In the genomic region with DNA sequence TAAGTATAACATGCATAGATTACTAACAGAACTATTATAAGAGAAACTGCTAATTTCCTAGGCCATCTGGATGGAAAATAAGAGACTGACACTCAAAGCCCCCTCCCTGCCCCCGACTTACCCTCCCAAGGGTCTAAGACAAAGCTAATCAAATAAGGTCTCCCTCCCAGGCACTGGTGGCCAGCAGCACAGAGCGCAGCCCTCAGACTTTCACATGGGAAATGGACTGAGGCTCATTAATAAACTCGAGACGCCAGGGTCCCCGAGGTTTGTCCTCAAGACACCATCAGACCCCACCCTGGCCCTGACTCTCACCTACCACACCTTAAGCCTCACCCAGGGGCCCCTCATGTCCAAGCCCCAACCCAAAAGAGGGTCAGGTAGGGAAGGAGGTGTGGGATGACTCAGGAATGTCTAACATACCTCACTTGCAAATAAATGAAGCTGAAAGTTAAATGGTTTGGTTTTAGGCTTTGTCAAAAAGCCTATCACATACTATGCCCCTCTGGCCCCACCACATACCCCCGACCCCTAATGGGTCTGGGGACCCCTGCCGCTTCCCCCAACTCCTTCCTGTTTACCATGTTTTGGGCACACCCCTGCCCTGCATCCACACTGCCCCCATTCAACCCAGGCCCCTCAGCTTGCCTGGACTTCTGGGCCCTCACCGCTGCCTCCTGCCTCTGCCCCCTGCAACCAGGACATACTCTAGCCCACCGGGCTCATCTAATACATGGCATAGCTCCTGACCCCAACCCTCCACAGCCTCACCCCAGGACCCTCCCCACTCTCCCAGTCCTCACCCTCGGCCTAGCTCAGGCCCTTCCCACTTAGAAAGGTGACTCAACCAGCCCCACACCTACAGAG, we compare ENCODE assay signal across 11 cellular contexts. TPM values are rescaled to one million over a fixed set of nuclear protein-coding genes. Genes with fewer than 3 reads are reported as not detected.
A peak's percentile ranks its signal among the peaks of the same experiment; 100 is the strongest.
DNase-seq lines count a peak whose midpoint lies in the region; ATAC-seq and TF ChIP-seq lines count a peak whose summit lies in the region.
"Had no signal": no experiment of that assay in that cellular context is flagged by ENCODE, and none has a peak within 500 bp of the region (broad histone marks: within the 10 kb centered on the region; RNA-seq: fewer than 3 reads in every experiment).

No MANE protein-coding gene starts in this region.

- H3K4me3 Mint-ChIP-seq in CD8-positive, alpha-beta T cell = no peak overlapping the region
- H3K4me3 Mint-ChIP-seq in IgD-negative memory B cell (peak overlapping the region; percentile 76 to 92 (median 86)), neural crest cell (peak overlapping the region; percentile 67)
- H3K4me3 Mint-ChIP-seq in dendritic cell treated with granulocyte-macrophage colony-stimulating factor and Interleukin-4, amounts not matched to agents 40 ng/mL and 50 ng/mL, for 4 days = peak overlapping the region; percentile 70

- DNase-seq in CD8-positive, alpha-beta T cell = no peak
- DNase-seq in neural crest cell (ENCODE audit: low read depth, low spot score) (no peak), NCI-H2081 treated with DMSO at 0.1 percent for 48 hours (lab: John Stamatoyannopoulos, UW) (no peak), activated gamma-delta T cell (lab: John Stamatoyannopoulos, UW) (no peak), left colon (no peak)
- DNase-seq: DMS 273 treated with DMSO at 0.1 percent for 48 hours; NCI-H2029 treated with DMSO at 0.1 percent for 48 hours; stimulated activated CD4-positive, alpha-beta T cell treated with anti-CD3 and anti-CD28 coated beads, Interleukin-4, amount 100 ng/mL, for 24 hours had no signal

- H3K4me3 ChIP-seq in CD8-positive, alpha-beta T cell (ENCODE audit: low read depth, low read length) = no peak overlapping the region

- POLR2A ChIA-PET in CD8-positive, alpha-beta T cell (lab: Charles Lee) = no interaction called here

- H3K36me3 Mint-ChIP-seq in CD8-positive, alpha-beta T cell = peaks cover 3% of the 10 kb centered on the region
- H3K36me3 Mint-ChIP-seq in IgD-negative memory B cell (peaks cover 7% of the 10 kb centered on the region), neural crest cell (ENCODE audit: low read depth) (no peaks in the 10 kb centered on the region)
- peaks cover 33% of the 10 kb centered on the region for H3K36me3 Mint-ChIP-seq in dendritic cell treated with granulocyte-macrophage colony-stimulating factor and Interleukin-4, amounts not matched to agents 40 ng/mL and 50 ng/mL, for 4 days (ENCODE audit: low read depth)

- intact Hi-C loops in CD8-positive, alpha-beta T cell (cut with DNase I, micrococcal nuclease) = no loop called here
- intact Hi-C loops in dendritic cell treated with granulocyte-macrophage colony-stimulating factor and Interleukin-4, amounts not matched to agents 40 ng/mL and 50 ng/mL, for 4 days (cut with micrococcal nuclease) = no loop called here
- intact Hi-C loops in left colon (cut with DNase I, micrococcal nuclease) = no loop called here

- TF ChIP-seq CTCF in CD8-positive, alpha-beta T cell (IDR thresholded peaks at IDR 0.05) = no peak
- no peak for TF ChIP-seq CTCF in neural crest cell (conservative IDR thresholded peaks at IDR 0.05)

- H3K27ac Mint-ChIP-seq in CD8-positive, alpha-beta T cell = peak overlapping the region; percentile 99
- peak overlapping the region; percentile 94 to 99 (median 98) for H3K27ac Mint-ChIP-seq in IgD-negative memory B cell
- peak overlapping the region; percentile 90 for H3K27ac Mint-ChIP-seq in dendritic cell treated with granulocyte-macrophage colony-stimulating factor and Interleukin-4, amounts not matched to agents 40 ng/mL and 50 ng/mL, for 4 days
- H3K27ac Mint-ChIP-seq in neural crest cell (ENCODE audit: unreplicated experiment) = peak overlapping the region; percentile 88

- ATAC-seq in CD8-positive, alpha-beta T cell = no peak
- ATAC-seq in HG03025 (IDR thresholded peaks at IDR 0.05; ENCODE audit: low FRiP score, unreplicated experiment) = no peak
- no peak for ATAC-seq in left colon

- H3K4me1 Mint-ChIP-seq in CD8-positive, alpha-beta T cell (ENCODE audit: low read depth) = peaks cover 85% of the 10 kb centered on the region
- peaks cover 35 to 81% (median 78%) of the 10 kb centered on the region in 3 donors for H3K4me1 Mint-ChIP-seq in IgD-negative memory B cell
- peaks cover 93% of the 10 kb centered on the region for H3K4me1 Mint-ChIP-seq in dendritic cell treated with granulocyte-macrophage colony-stimulating factor and Interleukin-4, amounts not matched to agents 40 ng/mL and 50 ng/mL, for 4 days (ENCODE audit: low read depth)
- H3K4me1 Mint-ChIP-seq in neural crest cell = peaks cover 61% of the 10 kb centered on the region

- no peaks in the 10 kb centered on the region for H3K27me3 ChIP-seq in CD8-positive, alpha-beta T cell (ENCODE audit: insufficient read depth, low read length)

- H3K9me3 ChIP-seq in CD8-positive, alpha-beta T cell (ENCODE audit: low read length) = no peaks in the 10 kb centered on the region

- peaks cover 78% of the 10 kb centered on the region for H3K4me1 ChIP-seq in CD8-positive, alpha-beta T cell (ENCODE audit: insufficient read depth, low read length)

- H3K27me3 Mint-ChIP-seq in CD8-positive, alpha-beta T cell (ENCODE audit: low read depth) = no peaks in the 10 kb centered on the region
- H3K27me3 Mint-ChIP-seq in IgD-negative memory B cell = no peaks in the 10 kb centered on the region
- H3K27me3 Mint-ChIP-seq in dendritic cell treated with granulocyte-macrophage colony-stimulating factor and Interleukin-4, amounts not matched to agents 40 ng/mL and 50 ng/mL, for 4 days = no peaks in the 10 kb centered on the region
- no peaks in the 10 kb centered on the region for H3K27me3 Mint-ChIP-seq in neural crest cell (ENCODE audit: low read depth)

- no peaks in the 10 kb centered on the region for H3K9me3 Mint-ChIP-seq in CD8-positive, alpha-beta T cell
- H3K9me3 Mint-ChIP-seq in IgD-negative memory B cell (no peaks in the 10 kb centered on the region), neural crest cell (no peaks in the 10 kb centered on the region)
- no peaks in the 10 kb centered on the region for H3K9me3 Mint-ChIP-seq in dendritic cell treated with granulocyte-macrophage colony-stimulating factor and Interleukin-4, amounts not matched to agents 40 ng/mL and 50 ng/mL, for 4 days

- CTCF ChIA-PET in CD8-positive, alpha-beta T cell (lab: Charles Lee) = interaction anchor here (0.8 to 2.2 kb wide), 3 partner anchors 10 to 57 kb away, joined by 3 to 10 read pairs (median 3); no protein-coding TSS in a partner anchor

- peak overlapping the region; percentile 1 for H3K27ac ChIP-seq in CD8-positive, alpha-beta T cell (ENCODE audit: low read depth, low read length)

- H3K36me3 ChIP-seq in CD8-positive, alpha-beta T cell (ENCODE audit: insufficient read depth, low read length) = no peaks in the 10 kb centered on the region

RNA-seq across cellular contexts. Expression of a gene that starts 11.4 kb away (rescaled TPM):
- 10 to 100 TPM; 93.5 to 95.2 TPM for total RNA-seq in CD8-positive, alpha-beta T cell
- 20.7 TPM for polyA plus RNA-seq in IgD-negative memory B cell
- total RNA-seq in neural crest cell = 79.0 and 80.7 TPM in 2 replicates
- 10 to 100 TPM; 62.5 to 69.1 TPM for total RNA-seq in left colon

RNA-seq across cellular contexts. Expression of a gene that starts 53.1 kb away (rescaled TPM):
- 10 to 100 TPM; 22.1 to 25.1 TPM for total RNA-seq in CD8-positive, alpha-beta T cell
- 33.4 TPM for polyA plus RNA-seq in IgD-negative memory B cell
- total RNA-seq in neural crest cell (12.6 and 13.5 TPM in 2 replicates), left colon (100 to 1,000 TPM; 417 to 464 TPM)

Comparison
In these comparisons a context has a peak if more than half of its experiments do, and no peak if none do; other contexts are left out.
1. RNA of a gene that starts 53.1 kb away (total RNA-seq): 417 to 464 TPM in left colon; 22.1 to 25.1 TPM in CD8-positive, alpha-beta T cell and 12.6 to 13.5 TPM in neural crest cell; every median in the first group is over 10 times any median in the second.
2. Peak in every context shown above with its lines, with median percentiles within 50 percentile points of each other: H3K27ac Mint-ChIP-seq.